Comparison of ENCODE assay signal across 8 cellular contexts in genomic region chr19:2427323-2428026, GRCh38. TPM values are rescaled to one million over a fixed set of nuclear protein-coding genes. Genes with fewer than 3 reads are reported as not detected.
DNase-seq lines count a peak whose midpoint lies in the region; ATAC-seq and TF ChIP-seq lines count a peak whose summit lies in the region.

TSS of gene TIMM13 (minus strand) at chr19:2427586. CDS start at chr19:2427533, 53 bp downstream.

- peak within 1 kb of the TSS; percentile 88 for H3K4me2 ChIP-seq in PC-9

- H3F3A ChIP-seq in PC-9 (ENCODE audit: insufficient read depth, low read depth) = peaks cover 12% of the 10 kb centered on the region

- no peaks in the 10 kb centered on the region for H3K36me3 ChIP-seq in PC-9 (ENCODE audit: low read depth)

- CTCF ChIA-PET in PC-9 (lab: Charles Lee) = interaction anchor here (0.6 kb wide), 3 partner anchors 26 to 608 kb away, joined by 3 read pairs; no protein-coding TSS in a partner anchor

- 0 out of 2 replicates have a peak, but pooled peaks cover 5% of the 10 kb centered on the region for H3K4me1 ChIP-seq in PC-9 (replicated peaks; ENCODE audit: insufficient read depth)

- H2AFZ ChIP-seq in PC-9 = peak within 1 kb of the TSS; percentile 88

- no peak for TF ChIP-seq CTCF in PC-9 (conservative IDR thresholded peaks at IDR 0.05)

- in situ Hi-C loops in KBM-7 (cut with MboI; ENCODE audit: low pct_unique_long_range_greater_than_20kb, low sequenced_read_pairs) = no loop called here

- H3K79me2 ChIP-seq in PC-9 (ENCODE audit: low read depth) = peaks cover 20% of the 10 kb centered on the region

- no TSS peak for BruUV-seq in PC-9 (replicated peaks; lab: Mats Ljungman, UMichigan)

- POLR2A ChIA-PET in PC-9 (lab: Charles Lee; ENCODE audit: unreplicated experiment) = interaction anchor here (0.7 to 1.1 kb wide), 2 partner anchors 32 to 266 kb away, joined by 4 to 6 read pairs; no protein-coding TSS in a partner anchor

- DNase-seq in DMS153 treated with DMSO at 0.1 percent for 48 hours (lab: John Stamatoyannopoulos, UW; ENCODE audit: unreplicated experiment) (peak; percentile 96), KBM-7 (peak; percentile 96), PC-9 (peak; percentile 81 to 90), activated T-cell treated with anti-CD3 and anti-CD28 coated beads for 48 hours (ENCODE audit: low read depth) (peak; percentile 96), epithelial cell of prostate (ENCODE audit: low read depth, low spot score) (peak; percentile 63), mucosa of gallbladder (ENCODE audit: low spot score) (peak; percentile 97)
- peak; percentile 95 for DNase-seq in stimulated activated CD8-positive, alpha-beta memory T cell treated with anti-CD3 and anti-CD28 coated beads, Interleukin-4, amount 100 ng/mL, for 24 hours (ENCODE audit: low read depth)

- peaks cover 16% of the 10 kb centered on the region for H4K20me1 ChIP-seq in PC-9 (ENCODE audit: insufficient read depth)

- H3K27me3 ChIP-seq in PC-9 (ENCODE audit: insufficient read depth, low read depth) = no peaks in the 10 kb centered on the region

- H3K4me3 ChIP-seq in PC-9 = peak within 1 kb of the TSS; percentile 95

- H3K27ac ChIP-seq in PC-9 (peak within 1 kb of the TSS; percentile 71), epithelial cell of prostate (peak within 1 kb of the TSS; percentile 86)

- no peaks in the 10 kb centered on the region for H3K9me2 ChIP-seq in PC-9 (ENCODE audit: insufficient read depth)

- H3K9me3 ChIP-seq in PC-9 (ENCODE audit: insufficient read depth, low read depth) = no peaks in the 10 kb centered on the region

- intact Hi-C loops in PC-9 (cut with micrococcal nuclease; ENCODE audit: unreplicated experiment) = no loop called here

- ATAC-seq in GM21717 (IDR thresholded peaks at IDR 0.05; ENCODE audit: unreplicated experiment) = peak; percentile 53

RNA-seq across cellular contexts. Expression of gene TIMM13, which starts in this region (rescaled TPM):
- total RNA-seq in PC-9 (2021) (80.0 and 81.9 TPM in 2 replicates), mucosa of gallbladder (76.4 TPM)

Comparison
In these comparisons a context has a peak if more than half of its experiments do, and no peak if none do; other contexts are left out.
1. Peak in every context shown above with its lines: DNase-seq, ATAC-seq, H3K4me3 ChIP-seq and H3K27ac ChIP-seq.